19 cellular contexts compared by ENCODE assay signal in genomic region chr5:34061993-34062392, GRCh38.
"Had no signal": no experiment of that assay in that cellular context is flagged by ENCODE, and none has a peak within 500 bp of the region (broad histone marks: within the 10 kb centered on the region; RNA-seq: fewer than 3 reads in every experiment).

No MANE protein-coding gene starts in this region.

- H3K4me1 ChIP-seq: pancreas, uterus had no signal

- DNase-seq: cerebellar nuclear complex; erythroblast; foreskin melanocyte; head of caudate nucleus; kidney; left cardiac atrium; natural killer cell; occipital lobe; pancreas; retina; stimulated activated CD4-positive, alpha-beta T cell treated with anti-CD3 and anti-CD28 coated beads, Interleukin-2, amount 100 ng/mL, for 24 hours; stimulated activated CD4-positive, alpha-beta T cell treated with anti-CD3 and anti-CD28 coated beads, Interleukin-4, amount 100 ng/mL, for 4 hours; stimulated activated naive B cell treated with anti-CD40 and anti-IgM and Interleukin-4, amounts not matched to agents 10 μg/mL and 1 μg/mL and 100 μg/mL, for 72 hours; stimulated activated naive CD8-positive, alpha-beta T cell treated with anti-CD3 and anti-CD28 coated beads, Interleukin-15, amount 100 ng/mL, for 72 hours; substantia nigra; uterus had no signal

- H3K4me3 ChIP-seq: hepatocyte, pancreas, uterus had no signal

- FAIRE-seq: colon, kidney, pancreas had no signal

- H3K27me3 ChIP-seq: hepatocyte, pancreas, uterus had no signal

- H3K9me3 ChIP-seq: pancreas, uterus had no signal

- H3K36me3 ChIP-seq: pancreas, uterus had no signal

- H3K27ac ChIP-seq: pancreas, uterus had no signal

- ATAC-seq: left cardiac atrium; natural killer cell; pancreas; sciatic nerve; stimulated activated naive B cell treated with anti-CD40 and anti-IgM and Interleukin-4, amounts not matched to agents 10 μg/mL and 1 μg/mL and 100 μg/mL, for 72 hours; stimulated activated naive CD8-positive, alpha-beta T cell treated with anti-CD3 and anti-CD28 coated beads, Interleukin-15, amount 100 ng/mL, for 72 hours had no signal
